8 cellular contexts compared by ENCODE assay signal in the genomic region with DNA sequence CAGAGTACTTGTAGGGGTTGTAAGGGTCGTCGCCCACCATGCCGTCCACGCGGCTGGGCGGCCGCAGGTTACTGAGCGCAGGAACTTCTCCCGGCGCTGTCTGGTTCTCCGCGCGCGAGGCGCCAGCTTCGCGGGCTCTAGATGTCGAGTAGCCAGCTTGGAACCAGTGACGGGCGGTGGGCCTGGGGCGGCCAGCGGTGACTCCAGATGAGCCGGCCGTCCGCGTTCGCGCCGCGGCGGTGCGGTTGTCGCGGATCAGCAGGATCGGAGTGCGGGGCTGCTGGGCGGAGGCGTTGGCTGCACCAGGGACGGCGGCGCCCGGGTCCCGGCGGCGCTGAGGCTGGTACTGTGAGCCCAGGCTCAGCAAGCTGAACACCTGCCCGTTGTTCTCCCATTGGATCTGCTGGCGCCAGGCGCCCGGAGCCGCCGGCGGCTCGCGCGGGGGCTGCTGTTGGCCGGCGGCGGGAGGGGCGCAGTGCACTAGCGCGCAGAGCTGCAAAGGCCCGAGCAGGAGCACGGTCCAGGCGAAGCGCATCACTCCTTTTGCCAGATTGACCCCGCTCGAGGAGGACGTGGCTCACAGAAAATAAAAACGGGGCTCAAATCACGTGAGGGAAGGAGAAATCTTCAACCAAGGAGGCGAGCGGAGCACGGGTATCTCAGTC. TPM values are rescaled to one million over a fixed set of nuclear protein-coding genes. Genes with fewer than 3 reads are reported as not detected.
DNase-seq lines count a peak whose midpoint lies in the region; ATAC-seq, FAIRE-seq and TF ChIP-seq lines count a peak whose summit lies in the region.

No MANE protein-coding gene starts in this region.

- CTCF ChIA-PET in K562 (lab: Yijun Ruan, JAX; ENCODE audit: low intra/inter-chr PET ratio), result no interaction called here

- dilution Hi-C loops in keratinocyte (cut with MboI; ENCODE audit: extremely low pct_ligation_motif_present, low sequenced_read_pairs), result no loop called here

- H3K4me1 ChIP-seq in K562 (replicated peaks in 1 of 2; ENCODE audit: control insufficient read depth in 2 of 2, insufficient read depth in 2 of 2, low read length in 2 of 2) (no peaks in the 10 kb centered on the region), keratinocyte (ENCODE audit: control insufficient read depth, extremely low read depth, insufficient read depth, low read length) (peaks cover 11% of the 10 kb centered on the region)

- H3K36me3 ChIP-seq in K562 (ENCODE audit: control insufficient read depth, insufficient read depth, low read length), result no peaks in the 10 kb centered on the region
- H3K36me3 ChIP-seq in keratinocyte (ENCODE audit: control insufficient read depth in 2 of 2, extremely low read depth in 1 of 2, insufficient read depth in 2 of 2, low read length in 2 of 2), result no peaks in the 10 kb centered on the region

- H2AFZ ChIP-seq in K562 (ENCODE audit: low read depth, low read length), result no peak overlapping the region
- peak overlapping the region; percentile 86 for H2AFZ ChIP-seq in keratinocyte (ENCODE audit: control insufficient read depth, low read length)

- peak; percentile 29 for ATAC-seq in GM18907 (IDR thresholded peaks at IDR 0.05; ENCODE audit: unreplicated experiment)
- ATAC-seq in K562, result no peak

- H4K20me1 ChIP-seq in K562 (replicated peaks; ENCODE audit: control insufficient read depth, insufficient read depth, low read length) (no peaks in the 10 kb centered on the region), keratinocyte (ENCODE audit: control insufficient read depth, extremely low read depth, insufficient read depth, low read length) (no peaks in the 10 kb centered on the region)

- H3K9me1 ChIP-seq in K562 (ENCODE audit: control insufficient read depth, insufficient read depth, low read length) (no peaks in the 10 kb centered on the region), keratinocyte (ENCODE audit: control insufficient read depth, extremely low read depth, insufficient read depth, low read length) (no peaks in the 10 kb centered on the region)

- in situ Hi-C loops in K562 (cut with MboI), result no loop called here

- TF ChIP-seq RAD21 in K562 (CRISPR knock-in tag; conservative IDR thresholded peaks at IDR 0.05 in 1 of 2, IDR thresholded peaks at IDR 0.05 in 1 of 2), result no peak

- POLR2A ChIA-PET in K562 (lab: Yijun Ruan, JAX), result no interaction called here

- peak; percentile 3 for DNase-seq in Ammon's horn (ENCODE audit: low spot score)
- DNase-seq in NCI-H1105 treated with DMSO at 0.1 percent for 48 hours (lab: John Stamatoyannopoulos, UW), result peak; percentile 39
- no peak for DNase-seq in K562 (ENCODE audit: extremely low read depth in 1 of 4, low spot score in 3 of 4)
- DNase-seq in keratinocyte (ENCODE audit: low read depth, low spot score), result no peak
- peak; percentile 26 for DNase-seq in stimulated activated CD8-positive, alpha-beta memory T cell treated with anti-CD3 and anti-CD28 coated beads, Interleukin-4, amount 100 ng/mL, for 48 hours
- DNase-seq in medulla oblongata (ENCODE audit: extremely low spot score), result no peak
- no peak for DNase-seq in SKM-1 treated with dmso at 0.1 percent for 144 hours (lab: John Stamatoyannopoulos, UW; ENCODE audit: unreplicated experiment)

- no TSS peak for BruUV-seq in K562 (replicated peaks; lab: Mats Ljungman, UMichigan)

- H3K9me3 ChIP-seq in K562 (replicated peaks; ENCODE audit: control insufficient read depth, insufficient read depth, low read depth, low read length), result no peaks in the 10 kb centered on the region
- no peaks in the 10 kb centered on the region for H3K9me3 ChIP-seq in keratinocyte (ENCODE audit: control insufficient read depth, low read depth, low read length)

- TF ChIP-seq CTCF in K562 (IDR thresholded peaks at IDR 0.05 in 2 of 3, conservative IDR thresholded peaks at IDR 0.05 in 1 of 3; ENCODE audit: insufficient read depth in 2 of 3, low read depth in 1 of 3, low read length in 3 of 3), result no peak
- TF ChIP-seq CTCF in keratinocyte (optimal IDR thresholded peaks at IDR 0.05 in 1 of 3, IDR thresholded peaks at IDR 0.05 in 1 of 3, conservative IDR thresholded peaks at IDR 0.05 in 1 of 3; ENCODE audit: extremely low read depth in 1 of 3, insufficient read depth in 2 of 3, low read length in 3 of 3), result no peak

- TF ChIP-seq EP300 in K562 (IDR thresholded peaks at IDR 0.05; ENCODE audit: low read length), result no peak

- no peak overlapping the region for H3K9ac ChIP-seq in K562 (ENCODE audit: insufficient read depth in 1 of 2, low read depth in 2 of 2, low read length in 2 of 2)
- peak overlapping the region; percentile 42 for H3K9ac ChIP-seq in keratinocyte (ENCODE audit: control insufficient read depth, extremely low read depth, insufficient read depth, low read length)

- WGBS in K562 (ENCODE audit: insufficient coverage, low coverage, missing lambda C conversion rate), result 92% methylated on average over 29 of the region's 73 CpGs

- H3K27me3 ChIP-seq in K562 (ENCODE audit: control insufficient read depth in 2 of 2, insufficient read depth in 2 of 2, low read length in 2 of 2) (no peaks in the 10 kb centered on the region), keratinocyte (ENCODE audit: control insufficient read depth, extremely low read depth, insufficient read depth, low read length) (peaks cover 6% of the 10 kb centered on the region)

- H3K27ac ChIP-seq in K562 (ENCODE audit: extremely low read depth, low read depth, low read length) (no peak overlapping the region), keratinocyte (ENCODE audit: control insufficient read depth, insufficient read depth, low read length) (no peak overlapping the region)

- H3K4me2 ChIP-seq in K562 (ENCODE audit: insufficient read depth, low read length) (no peak overlapping the region), keratinocyte (ENCODE audit: control insufficient read depth, extremely low read depth, insufficient read depth, low read depth, low read length) (peak overlapping the region; percentile 97)

- no peak for TF ChIP-seq POLR2A in K562 (conservative IDR thresholded peaks at IDR 0.05)

- intact Hi-C loops in K562 (cut with micrococcal nuclease), result no loop called here

- H3K4me3 ChIP-seq in K562 (no peak overlapping the region), keratinocyte (ENCODE audit: control insufficient read depth in 2 of 3, extremely low read depth in 1 of 3, insufficient read depth in 2 of 3, low read depth in 1 of 3, low read length in 3 of 3) (peak overlapping the region; percentile 40 to 83 (median 73))

- H3K79me2 ChIP-seq in K562 (ENCODE audit: control insufficient read depth, insufficient read depth, low read length) (no peaks in the 10 kb centered on the region), keratinocyte (ENCODE audit: control insufficient read depth, insufficient read depth, low read length) (no peaks in the 10 kb centered on the region)

- FAIRE-seq in K562 (lab: Jason Lieb, UNC) (no peak), keratinocyte (lab: Jason Lieb, UNC) (no peak)

RNA-seq across cellular contexts. Expression of gene LOX, which starts 0.5 kb away (rescaled TPM):
- total RNA-seq in K562 (2011; cell fraction: chromatin; rRNA removed; ENCODE audit: low replicate concordance), result not detected in 2 replicates
- not detected in 2 replicates for total RNA-seq in K562 (2011; cell fraction: nucleolus; rRNA removed)
- not detected in 2 replicates for total RNA-seq in K562 (2011; cell fraction: nucleoplasm; rRNA removed)
- total RNA-seq in K562 (2014; rRNA removed) (not detected in 2 replicates), K562 (2014; rRNA removed; fragmentation: Illumina TruSeq; extraction: Trizol) (not detected in 2 replicates), K562 (2015; rRNA removed; fragmentation: Illumina TruSeq; extraction: Trizol) (not detected in 2 replicates), K562 (2021) (0.09 and 0.34 TPM in 2 replicates)
- polyA plus RNA-seq in K562 (2011; rRNA removed) (not detected in 2 replicates), K562 (2014; fragmentation: Illumina TruSeq; extraction: Trizol) (not detected in 2 replicates), K562 (2014; fragmentation: Nextera tagmentation; extraction: Ambion mirVana) (under 1 TPM in 1 of 2 experiments, not detected in 1; 0.06 TPM), K562 (2014; rRNA removed) (not detected in 2 replicates), keratinocyte (0.13 to 0.93 TPM (median 0.33 TPM) in 3 replicates)
- polyA plus RNA-seq in K562 (2011; cell fraction: cytosol; rRNA removed), result 0.03 TPM in 1 of 2 replicates, not detected in the other
- not detected in 2 replicates for polyA plus RNA-seq in K562 (2011; cell fraction: nucleus; rRNA removed)
- polyA plus RNA-seq in K562 (2012), result 0.04 and 0.12 TPM in 2 replicates
- not detected in 2 replicates for polyA minus RNA-seq in K562 (2011; rRNA and poly(A)+ RNA removed)
- 2.4 TPM in 1 of 2 replicates, not detected in the other for polyA minus RNA-seq in K562 (2011; cell fraction: cytosol; rRNA and poly(A)+ RNA removed)
- not detected in 2 replicates for polyA minus RNA-seq in K562 (2011; cell fraction: nucleus; rRNA and poly(A)+ RNA removed)
- polyA plus RNA-seq in keratinocyte (2011; ENCODE audit: low read depth), result 0.46 TPM
- polyA plus RNA-seq in keratinocyte (2011; cell fraction: cytosol; rRNA removed), result 0.30 and 0.52 TPM in 2 replicates
- 0.47 and 0.68 TPM in 2 replicates for polyA plus RNA-seq in keratinocyte (2011; cell fraction: nucleus; rRNA removed)
- 0.73 and 1.00 TPM in 2 replicates for polyA plus RNA-seq in keratinocyte (2012; ENCODE audit: low replicate concordance)
- polyA minus RNA-seq in keratinocyte, result 0.64 to 1.9 TPM (median 1.1 TPM) in 3 replicates
- 1.2 TPM for polyA minus RNA-seq in keratinocyte (2011; cell fraction: cytosol; rRNA and poly(A)+ RNA removed)
- 1.2 TPM in 1 of 2 replicates, not detected in the other for polyA minus RNA-seq in keratinocyte (2011; cell fraction: nucleus; rRNA and poly(A)+ RNA removed)

RNA-seq across cellular contexts. Expression of gene ZNF474, which starts 51.8 kb away (rescaled TPM):
- 0.23 and 0.95 TPM in 2 replicates for total RNA-seq in K562 (2011; cell fraction: chromatin; rRNA removed; ENCODE audit: low replicate concordance)
- total RNA-seq in K562 (2011; cell fraction: nucleolus; rRNA removed), result 0.17 and 0.79 TPM in 2 replicates
- total RNA-seq in K562 (2011; cell fraction: nucleoplasm; rRNA removed), result 0.44 and 0.92 TPM in 2 replicates
- total RNA-seq in K562 (2014; rRNA removed) (0.08 and 0.50 TPM in 2 replicates), K562 (2014; rRNA removed; fragmentation: Illumina TruSeq; extraction: Trizol) (0.45 and 0.47 TPM in 2 replicates), K562 (2015; rRNA removed; fragmentation: Illumina TruSeq; extraction: Trizol) (0.26 and 0.62 TPM in 2 replicates), K562 (2021) (0.16 and 0.25 TPM in 2 replicates)
- polyA plus RNA-seq in K562 (2011; rRNA removed) (0.31 and 0.45 TPM in 2 replicates), K562 (2014; fragmentation: Illumina TruSeq; extraction: Trizol) (0.22 and 0.31 TPM in 2 replicates), K562 (2014; fragmentation: Nextera tagmentation; extraction: Ambion mirVana) (under 1 TPM; 0.35 to 0.39 TPM), K562 (2014; rRNA removed) (0.13 and 0.21 TPM in 2 replicates), keratinocyte (0.05 to 0.08 TPM in 2 of 3 replicates, not detected in the other)
- 0.12 and 0.21 TPM in 2 replicates for polyA plus RNA-seq in K562 (2011; cell fraction: cytosol; rRNA removed)
- polyA plus RNA-seq in K562 (2011; cell fraction: nucleus; rRNA removed), result 0.28 and 0.63 TPM in 2 replicates
- 0.08 and 0.39 TPM in 2 replicates for polyA plus RNA-seq in K562 (2012)
- polyA minus RNA-seq in K562 (2011; rRNA and poly(A)+ RNA removed), result 0.42 and 0.60 TPM in 2 replicates
- polyA minus RNA-seq in K562 (2011; cell fraction: cytosol; rRNA and poly(A)+ RNA removed), result not detected in 2 replicates
- polyA minus RNA-seq in K562 (2011; cell fraction: nucleus; rRNA and poly(A)+ RNA removed), result 0.27 and 0.44 TPM in 2 replicates
- 0.59 TPM for polyA plus RNA-seq in keratinocyte (2011; ENCODE audit: low read depth)
- polyA plus RNA-seq in keratinocyte (2011; cell fraction: cytosol; rRNA removed), result 0.04 and 0.15 TPM in 2 replicates
- 0.20 and 0.23 TPM in 2 replicates for polyA plus RNA-seq in keratinocyte (2011; cell fraction: nucleus; rRNA removed)
- polyA plus RNA-seq in keratinocyte (2012; ENCODE audit: low replicate concordance), result 0.13 TPM in 1 of 2 replicates, not detected in the other
- 0.46 TPM in 1 of 3 replicates, not detected in the others for polyA minus RNA-seq in keratinocyte
- not detected for polyA minus RNA-seq in keratinocyte (2011; cell fraction: cytosol; rRNA and poly(A)+ RNA removed)
- not detected in 2 replicates for polyA minus RNA-seq in keratinocyte (2011; cell fraction: nucleus; rRNA and poly(A)+ RNA removed)

Comparison
In these comparisons a context has a peak if more than half of its experiments do, and no peak if none do; other contexts are left out.
1. DNase-seq: peak in Ammon's horn (single experiment), NCI-H1105 treated with DMSO at 0.1 percent for 48 hours (single experiment) and stimulated activated CD8-positive, alpha-beta memory T cell treated with anti-CD3 and anti-CD28 coated beads, Interleukin-4, amount 100 ng/mL, for 48 hours (single experiment); none in K562 (0 of 4), keratinocyte (single experiment), medulla oblongata (single experiment) and SKM-1 treated with dmso at 0.1 percent for 144 hours (single experiment).